12 cellular contexts compared by ENCODE assay signal in the genomic region with DNA sequence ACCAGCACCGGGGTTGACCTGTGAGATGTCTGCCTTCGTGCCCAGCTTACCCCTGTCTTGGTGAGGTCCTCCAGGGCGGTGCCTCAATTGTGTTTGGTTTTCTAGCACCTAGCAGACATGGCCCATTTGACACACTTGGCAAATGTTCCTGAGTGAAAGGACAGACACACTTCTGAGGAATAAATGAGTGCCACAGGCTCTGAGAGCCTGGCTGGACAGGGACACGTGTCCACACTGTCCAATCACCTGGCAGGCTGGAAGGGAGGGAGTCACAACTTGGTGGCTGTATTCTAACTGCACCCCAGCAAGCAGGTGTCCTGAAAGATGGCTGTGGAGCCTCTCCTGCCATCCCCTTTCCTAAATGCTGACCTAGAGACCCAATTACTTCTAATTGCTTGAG. TPM values are rescaled to one million over a fixed set of nuclear protein-coding genes. Genes with fewer than 3 reads are reported as not detected.
A peak's percentile ranks its signal among the peaks of the same experiment; 100 is the strongest.
DNase-seq lines count a peak whose midpoint lies in the region; ATAC-seq, FAIRE-seq and TF ChIP-seq lines count a peak whose summit lies in the region.
"Had no signal": no experiment of that assay in that cellular context is flagged by ENCODE, and none has a peak within 500 bp of the region (broad histone marks: within the 10 kb centered on the region; RNA-seq: fewer than 3 reads in every experiment).

No MANE protein-coding gene starts in this region.

- H3K36me3 Mint-ChIP-seq in CD14-positive monocyte (peaks cover 35 to 58% of the 10 kb centered on the region in 2 donors), H9 (ENCODE audit: insufficient read depth in 1 of 3, low read depth in 3 of 3) (peaks cover 0 to 8% (median 3%) of the 10 kb centered on the region in 3 experiments; a peak in 4 of 7 replicates)

- H3K4me3 ChIP-seq in GM12878: no peak overlapping the region
- no peak overlapping the region for H3K4me3 ChIP-seq in neuronal stem cell (ENCODE audit: low read length in 2 of 2)

- FAIRE-seq in GM12878 (lab: Jason Lieb, UNC): no peak
- FAIRE-seq: HepG2 had no signal

- H3K14ac ChIP-seq in H9 (ENCODE audit: insufficient read depth, low read length): no peak overlapping the region; the same call in 1 of the 2 replicates
- H3K14ac ChIP-seq in neuronal stem cell (ENCODE audit: low read length): no peak overlapping the region

- POLR2A ChIA-PET in GM12878 (lab: Charles Lee): interaction anchor here (2.8 to 11.6 kb wide), 3 partner anchors 11 to 85 kb away, joined by 11 to 140 read pairs (median 21); partner anchors contain the start of gene FMNL1

- H3K27me3 ChIP-seq in H9 (ENCODE audit: insufficient read depth, low read length) (no peaks in the 10 kb centered on the region), GM12878 (replicated peaks in 1 of 2; ENCODE audit: control insufficient read depth in 2 of 2, insufficient read depth in 2 of 2, low read length in 1 of 2) (no peaks in the 10 kb centered on the region), neuronal stem cell (ENCODE audit: control insufficient read depth in 3 of 3, insufficient read depth in 3 of 3, low read depth in 1 of 3, low read length in 3 of 3) (no peaks in the 10 kb centered on the region)

- H2BK120ac ChIP-seq in H9 (ENCODE audit: low read depth, low read length, poor library complexity, severe bottlenecking) (no peak overlapping the region), neuronal stem cell (ENCODE audit: low read depth, low read length) (no peak overlapping the region)

- H2AK5ac ChIP-seq in H9 (ENCODE audit: insufficient read length, low read length) (no peak overlapping the region), neuronal stem cell (ENCODE audit: low read depth, low read length) (no peak overlapping the region)

- H4K8ac ChIP-seq in H9 (replicated peaks; ENCODE audit: insufficient read length, low read depth, low read length): no peak overlapping the region
- H4K8ac ChIP-seq in neuronal stem cell (ENCODE audit: low read depth, low read length): no peak overlapping the region

- H2BK15ac ChIP-seq in H9 (ENCODE audit: low read depth, low read length) (no peak overlapping the region), neuronal stem cell (ENCODE audit: low read length) (no peak overlapping the region)

- no peak overlapping the region for H3T11ph ChIP-seq in H9 (ENCODE audit: low read length)

- intact Hi-C loops in CD14-positive monocyte (cut with micrococcal nuclease): no loop called here
- intact Hi-C loops in GM12878 (cut with micrococcal nuclease; ENCODE audit: unreplicated experiment): no loop called here

- TF ChIP-seq EP300 in GM12878 (IDR thresholded peaks at IDR 0.05; ENCODE audit: borderline replicate concordance in 1 of 2, control insufficient read depth in 1 of 2, low read depth in 2 of 2, low read length in 2 of 2): no peak

- no peak overlapping the region for H4K5ac ChIP-seq in H9 (ENCODE audit: insufficient read length, low read depth, low read length)

- no peaks in the 10 kb centered on the region for H4K20me1 ChIP-seq in H9 (ENCODE audit: control insufficient read depth, insufficient read depth, insufficient read length)
- no peaks in the 10 kb centered on the region for H4K20me1 ChIP-seq in GM12878 (ENCODE audit: control insufficient read depth, insufficient read depth)

- H3K4me1 ChIP-seq in H9 (ENCODE audit: insufficient read depth, low read length) (no peaks in the 10 kb centered on the region), GM12878 (ENCODE audit: control insufficient read depth, insufficient read depth, low read length) (peaks cover 75% of the 10 kb centered on the region), neuronal stem cell (ENCODE audit: control insufficient read depth in 2 of 2, insufficient read depth in 1 of 2, low read depth in 1 of 2, low read length in 2 of 2) (peaks cover 1 to 11% of the 10 kb centered on the region in 2 donors)

- TF ChIP-seq RAD21 in GM12878 (IDR thresholded peaks at IDR 0.05; ENCODE audit: insufficient read depth, low read depth, low read length): no peak

- no peak overlapping the region for H3K18ac ChIP-seq in H9 (ENCODE audit: insufficient read length, low read depth, low read length)
- no peak overlapping the region for H3K18ac ChIP-seq in neuronal stem cell (ENCODE audit: low read length)

- peaks cover 5 to 18% of the 10 kb centered on the region in 2 experiments for H3K36me3 ChIP-seq in GM12878 (ENCODE audit: control insufficient read depth in 2 of 2, insufficient read depth in 2 of 2, low read length in 1 of 2)
- peaks cover 2 to 29% of the 10 kb centered on the region in 2 donors for H3K36me3 ChIP-seq in neuronal stem cell (replicated peaks in 1 of 2; ENCODE audit: control insufficient read depth in 2 of 2, insufficient read depth in 2 of 2, low read length in 2 of 2)

- H2AFZ ChIP-seq in H9 (ENCODE audit: low read length): no peak overlapping the region
- no peak overlapping the region for H2AFZ ChIP-seq in GM12878 (ENCODE audit: control insufficient read depth, low read depth, low read length)
- H2AFZ ChIP-seq in neuronal stem cell (ENCODE audit: low read length): no peak overlapping the region

- RAD21 ChIA-PET in GM12878 (lab: Charles Lee; ENCODE audit: unreplicated experiment): interaction anchor here (3.3 to 12.1 kb wide), 2 partner anchors 6 to 83 kb away, joined by 22 to 216 read pairs; partner anchors contain the start of gene MAP3K14

- H3K4me1 Mint-ChIP-seq in CD14-positive monocyte (peaks cover 88% of the 10 kb centered on the region), H9 (peaks cover 25 to 26% of the 10 kb centered on the region in 2 experiments)

- WGBS in H9 (ENCODE audit: extremely low coverage, insufficient read length, low lambda C conversion rate): no CpG with 5 or more reads among the region's 4 CpGs
- 95% methylated on average over 4 of the region's 4 CpGs for WGBS in GM12878 (ENCODE audit: insufficient coverage, insufficient replicate concordance, low lambda C conversion rate, missing lambda C conversion rate)
- no CpG with 5 or more reads among the region's 4 CpGs for WGBS in neuronal stem cell (ENCODE audit: extremely low coverage in 2 of 2, insufficient read length in 2 of 2, insufficient replicate concordance in 1 of 2), 2 donors

- H4K91ac ChIP-seq in H9 (ENCODE audit: insufficient read length, low read depth, low read length): peak overlapping the region; percentile 23
- H4K91ac ChIP-seq in neuronal stem cell (ENCODE audit: low read depth, low read length, poor library complexity): no peak overlapping the region

- H3K9me3 ChIP-seq in H9 (ENCODE audit: control insufficient read depth, low read depth, low read length) (no peaks in the 10 kb centered on the region), GM12878 (replicated peaks; ENCODE audit: control insufficient read depth, insufficient read depth, low read length) (no peaks in the 10 kb centered on the region; the same call in 2 of the 3 replicates), neuronal stem cell (replicated peaks in 1 of 2; ENCODE audit: control insufficient read depth in 2 of 2, insufficient read depth in 1 of 2, low read depth in 1 of 2, low read length in 2 of 2) (no peaks in the 10 kb centered on the region)

- H3K4ac ChIP-seq in H9 (ENCODE audit: low read depth, low read length): no peak overlapping the region
- no peak overlapping the region for H3K4ac ChIP-seq in neuronal stem cell (ENCODE audit: low read length)

- peaks cover 2% of the 10 kb centered on the region for H3K23me2 ChIP-seq in H9 (ENCODE audit: insufficient read length, low read depth, low read length, poor library complexity, severe bottlenecking)

- H3K4me2 ChIP-seq in H9 (ENCODE audit: insufficient read depth, insufficient read length, low read length) (no peak overlapping the region), GM12878 (ENCODE audit: control insufficient read depth, insufficient read depth) (peak overlapping the region; percentile 51), neuronal stem cell (ENCODE audit: insufficient read depth, low read length, poor library complexity, severe bottlenecking) (no peak overlapping the region)

- H3K56ac ChIP-seq in H9 (ENCODE audit: insufficient read length, low read depth, low read length): no peak overlapping the region

- DNase-seq in CD14-positive monocyte (ENCODE audit: low spot score): no peak
- no peak for DNase-seq in H9
- DNase-seq in GM12878 (ENCODE audit: low read depth, low spot score): no peak
- DNase-seq in neuronal stem cell (ENCODE audit: low spot score): no peak
- DNase-seq in NCI-H1092 (lab: John Stamatoyannopoulos, UW): no peak
- DNase-seq: activated gamma-delta T cell treated with Interleukin-2 at 50 U/mL for 16 hours, NCI-H1436 treated with DMSO at 0.1 percent for 48 hours had no signal

- H3K27ac Mint-ChIP-seq in CD14-positive monocyte (peak overlapping the region in 5 of 7 donors; percentile 23 to 100 (median 56)), H9 (no peak overlapping the region)

- TF ChIP-seq POLR2A in GM12878 (IDR thresholded peaks at IDR 0.05; ENCODE audit: low read depth, low read length): no peak
- no peak for TF ChIP-seq POLR2A in GM18505 (IDR thresholded peaks at IDR 0.05; ENCODE audit: borderline replicate concordance, extremely low read depth, insufficient read depth, insufficient read length)

- no TSS peak for BruUV-seq in GM12878 (replicated peaks; lab: Mats Ljungman, UMichigan)

- TF ChIP-seq CTCF in CD14-positive monocyte (IDR thresholded peaks at IDR 0.05) (no peak), H9 (conservative IDR thresholded peaks at IDR 0.05) (no peak), GM12878 (IDR thresholded peaks at IDR 0.05 in 2 of 3, conservative IDR thresholded peaks at IDR 0.05 in 1 of 3; ENCODE audit: control insufficient read depth in 2 of 3, extremely low read depth in 1 of 3, insufficient read depth in 1 of 3, low read depth in 3 of 3, low read length in 3 of 3) (no peak)

- H3K79me2 ChIP-seq in H9 (ENCODE audit: insufficient read depth, low read length): peaks cover 6% of the 10 kb centered on the region; the same call in 1 of the 2 replicates
- H3K79me2 ChIP-seq in GM12878 (ENCODE audit: control insufficient read depth, insufficient read depth, low read length): peaks cover 93% of the 10 kb centered on the region

- CTCF ChIA-PET in GM12878 (lab: Yijun Ruan, JAX): interaction anchor here (0.9 to 13.2 kb wide), 6 partner anchors 10 to 75 kb away, joined by 3 to 194 read pairs (median 8); no protein-coding TSS in a partner anchor

- H3K9ac ChIP-seq in H9 (ENCODE audit: extremely low read depth, insufficient read length, low read length): no peak overlapping the region
- H3K9ac ChIP-seq in GM12878 (ENCODE audit: control insufficient read depth, insufficient read depth, low read length): no peak overlapping the region
- H3K9ac ChIP-seq in neuronal stem cell (ENCODE audit: low read depth, low read length, poor library complexity): no peak overlapping the region

- SMC1A ChIA-PET in GM12878 (lab: Charles Lee; ENCODE audit: uncharacterized antibody, unreplicated experiment): interaction anchor here (1.5 to 17.3 kb wide), 8 partner anchors 9 to 90 kb away, joined by 3 to 171 read pairs (median 8); no protein-coding TSS in a partner anchor

- H3K4me3 Mint-ChIP-seq in CD14-positive monocyte (no peak overlapping the region), H9 (no peak overlapping the region)

- no peak overlapping the region for H2BK20ac ChIP-seq in H9 (ENCODE audit: low read depth, low read length, poor library complexity, severe bottlenecking)

- H3K27ac ChIP-seq in H9 (ENCODE audit: insufficient read length, low read depth, low read length) (no peak overlapping the region), GM12878 (ENCODE audit: control insufficient read depth, insufficient read depth) (peak overlapping the region; percentile 59), neuronal stem cell (replicated peaks; ENCODE audit: low read length) (no peak overlapping the region)

- H3K79me1 ChIP-seq in H9 (ENCODE audit: insufficient read depth, low read depth, low read length, poor library complexity, severe bottlenecking): no peaks in the 10 kb centered on the region
- peaks cover 10% of the 10 kb centered on the region for H3K79me1 ChIP-seq in neuronal stem cell (ENCODE audit: low read depth, low read length)

- H3K9me3 Mint-ChIP-seq in CD14-positive monocyte (peaks cover 0 to 2% (median 0%) of the 10 kb centered on the region in 7 donors), H9 (no peaks in the 10 kb centered on the region)

- H2BK12ac ChIP-seq in H9 (ENCODE audit: insufficient read length, low read depth, low read length) (no peak overlapping the region), neuronal stem cell (ENCODE audit: low read length) (no peak overlapping the region)

- in situ Hi-C loops in GM12878 (cut with MboI): no loop called here

- H3K27me3 Mint-ChIP-seq in CD14-positive monocyte (ENCODE audit: low read depth in 3 of 3) (no peaks in the 10 kb centered on the region), H9 (ENCODE audit: low read depth) (no peaks in the 10 kb centered on the region)

- ATAC-seq in GM12878 (no peak), GM18517 (IDR thresholded peaks at IDR 0.05; ENCODE audit: unreplicated experiment) (no peak), GM18505 (IDR thresholded peaks at IDR 0.05; ENCODE audit: unreplicated experiment) (no peak), GM21619 (IDR thresholded peaks at IDR 0.05; ENCODE audit: unreplicated experiment) (no peak)
- ATAC-seq: HepG2 had no signal

- no peak overlapping the region for H2BK5ac ChIP-seq in H9 (ENCODE audit: insufficient read length, low read length)
- no peak overlapping the region for H2BK5ac ChIP-seq in neuronal stem cell (ENCODE audit: low read length)

- no peak overlapping the region for H3K23ac ChIP-seq in H9 (ENCODE audit: insufficient read length, low read depth, low read length)
- peak overlapping the region; percentile 21 for H3K23ac ChIP-seq in neuronal stem cell (ENCODE audit: low read depth, low read length, poor library complexity)

RNA-seq across cellular contexts. Expression of gene MAP3K14, which starts 7.4 kb away (rescaled TPM):
- polyA plus RNA-seq in CD14-positive monocyte (1 to 10 TPM; 1.4 to 3.8 TPM), GM12878 (2011; rRNA removed) (4.8 and 12.4 TPM in 2 replicates), GM12878 (2014; fragmentation: Illumina TruSeq; extraction: Trizol) (6.7 and 18.2 TPM in 2 replicates), GM12878 (2014; fragmentation: Nextera tagmentation; extraction: Ambion mirVana) (1 to 10 TPM; 2.1 to 4.5 TPM), GM12878 (2014; rRNA removed) (23.9 and 24.4 TPM in 2 replicates), GM12878 (2016; fragmentation: Nextera tagmentation; extraction: Ambion mirVana) (10 to 100 TPM; 23.2 to 25.1 TPM)
- total RNA-seq in H9 (2021) (7.6 and 7.8 TPM in 2 replicates), GM12878 (2014; rRNA removed) (18.0 and 21.2 TPM in 2 replicates), GM12878 (2014; rRNA removed; fragmentation: Illumina TruSeq; extraction: Trizol) (7.5 and 9.3 TPM in 2 replicates), GM12878 (2021) (33.3 and 35.9 TPM in 2 replicates)
- 26.9 and 29.0 TPM in 2 replicates for total RNA-seq in GM12878 (2013; cell fraction: nucleolus; rRNA removed)
- 7.5 TPM for polyA plus RNA-seq in GM12878 (2011; ENCODE audit: low read depth)
- 16.6 and 19.6 TPM in 2 replicates for polyA plus RNA-seq in GM12878 (2011; cell fraction: cytosol; rRNA removed)
- polyA plus RNA-seq in GM12878 (2011; cell fraction: nucleus; rRNA removed): 24.6 and 35.3 TPM in 2 replicates
- 17.1 and 17.4 TPM in 2 replicates for polyA plus RNA-seq in GM12878 (2012)
- 9.2 and 17.2 TPM in 2 replicates for polyA minus RNA-seq in GM12878 (2011; rRNA and poly(A)+ RNA removed)
- 6.3 and 8.7 TPM in 2 replicates for polyA minus RNA-seq in GM12878 (2011; cell fraction: cytosol; rRNA and poly(A)+ RNA removed)
- polyA minus RNA-seq in GM12878 (2011; cell fraction: nucleus; rRNA and poly(A)+ RNA removed): 5.9 and 10.3 TPM in 2 replicates
- 3.2 TPM for polyA plus RNA-seq in neuronal stem cell (2013, experiment 1 of 2)
- polyA plus RNA-seq in neuronal stem cell (2013, experiment 2 of 2): 3.2 TPM

RNA-seq across cellular contexts. Expression of gene SPATA32, which starts 47.5 kb away (rescaled TPM):
- polyA plus RNA-seq in CD14-positive monocyte (not detected), GM12878 (2011; rRNA removed) (0.03 TPM in 1 of 2 replicates, not detected in the other), GM12878 (2014; fragmentation: Illumina TruSeq; extraction: Trizol) (not detected in 2 replicates), GM12878 (2014; fragmentation: Nextera tagmentation; extraction: Ambion mirVana) (under 1 TPM; 0.11 to 0.13 TPM), GM12878 (2014; rRNA removed) (0.06 TPM in 1 of 2 replicates, not detected in the other), GM12878 (2016; fragmentation: Nextera tagmentation; extraction: Ambion mirVana) (under 1 TPM in 1 of 2 experiments, not detected in 1; 0.35 TPM)
- total RNA-seq in H9 (2021) (0.42 and 0.81 TPM in 2 replicates), GM12878 (2014; rRNA removed) (0.11 TPM in 1 of 2 replicates, not detected in the other), GM12878 (2014; rRNA removed; fragmentation: Illumina TruSeq; extraction: Trizol) (not detected in 2 replicates), GM12878 (2021) (0.13 and 0.21 TPM in 2 replicates)
- 0.24 TPM in 1 of 2 replicates, not detected in the other for total RNA-seq in GM12878 (2013; cell fraction: nucleolus; rRNA removed)
- polyA plus RNA-seq in GM12878 (2011; ENCODE audit: low read depth): 0.24 TPM
- not detected in 2 replicates for polyA plus RNA-seq in GM12878 (2011; cell fraction: cytosol; rRNA removed)
- polyA plus RNA-seq in GM12878 (2011; cell fraction: nucleus; rRNA removed): 0.06 and 0.10 TPM in 2 replicates
- polyA plus RNA-seq in GM12878 (2012): 0.29 and 0.32 TPM in 2 replicates
- not detected in 2 replicates for polyA minus RNA-seq in GM12878 (2011; rRNA and poly(A)+ RNA removed)
- not detected in 2 replicates for polyA minus RNA-seq in GM12878 (2011; cell fraction: cytosol; rRNA and poly(A)+ RNA removed)
- polyA minus RNA-seq in GM12878 (2011; cell fraction: nucleus; rRNA and poly(A)+ RNA removed): not detected in 2 replicates
- polyA plus RNA-seq in neuronal stem cell (2013, experiment 1 of 2): 0.04 TPM
- 0.01 TPM for polyA plus RNA-seq in neuronal stem cell (2013, experiment 2 of 2)
- total RNA-seq: chondrocyte, HepG2 had no signal
- polyA plus RNA-seq: HepG2 had no signal

Comparison
In these comparisons a context has a peak if more than half of its experiments do, and no peak if none do; other contexts are left out.
1. H3K27ac Mint-ChIP-seq: peak in CD14-positive monocyte (5 of 7); none in H9 (0 of 3).